In the genomic region with DNA sequence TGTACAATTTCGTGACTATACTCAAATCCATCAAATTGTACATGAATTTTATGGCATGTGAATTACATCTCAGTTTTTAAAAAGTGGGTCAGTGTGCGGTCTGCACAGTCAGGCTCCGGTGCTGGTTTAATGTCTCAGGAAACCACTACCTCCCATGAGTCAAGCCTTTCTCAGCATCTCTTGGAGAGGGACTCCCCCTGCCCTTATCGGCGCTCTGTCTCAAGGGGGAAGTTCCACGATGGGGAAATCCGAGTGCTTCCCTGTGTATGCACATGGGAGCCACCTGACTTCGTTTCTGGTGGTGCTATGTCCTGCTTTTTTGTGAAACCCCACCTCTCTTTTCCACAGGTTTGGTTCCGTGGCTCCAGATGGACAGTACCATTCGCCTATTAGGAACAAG, we compare ENCODE assay signal across 10 cellular contexts.
A peak's percentile ranks its signal among the peaks of the same experiment; 100 is the strongest.
DNase-seq lines count a peak whose midpoint lies in the region; ATAC-seq and TF ChIP-seq lines count a peak whose summit lies in the region.
"Had no signal": no experiment of that assay in that cellular context is flagged by ENCODE, and none has a peak within 500 bp of the region (broad histone marks: within the 10 kb centered on the region; RNA-seq: fewer than 3 reads in every experiment).

No MANE protein-coding gene starts in this region.

- H3K27ac ChIP-seq in tibial nerve (no peak overlapping the region), gastroesophageal sphincter (no peak overlapping the region)
- H3K27ac ChIP-seq: right lobe of liver had no signal

- peak; percentile 73 for DNase-seq in activated T-cell treated with anti-CD3 and anti-CD28 coated beads, Interleukin-2, amount 50 U/mL, for 24 hours
- peak in 2 of 3 donors; percentile 3 to 10 for DNase-seq in stimulated activated CD4-positive, alpha-beta T cell treated with anti-CD3 and anti-CD28 coated beads, TNF-alpha, amount 100 ng/mL, for 1 hour (ENCODE audit: low read depth in 3 of 3, low spot score in 1 of 3)
- DNase-seq in tibial nerve (ENCODE audit: low spot score in 2 of 2): no peak
- DNase-seq in A172 (ENCODE audit: low spot score): no peak
- no peak for DNase-seq in cortex of kidney (lab: John Stamatoyannopoulos, UW)
- DNase-seq: right lobe of liver had no signal

- H3K27me3 ChIP-seq in tibial nerve (peaks cover 0 to 13% of the 10 kb centered on the region in 2 donors), gastroesophageal sphincter (peaks cover 27% of the 10 kb centered on the region)
- H3K27me3 ChIP-seq: right lobe of liver had no signal

- peaks cover 77% of the 10 kb centered on the region for H3K27me3 Mint-ChIP-seq in activated T-cell treated with anti-CD3 and anti-CD28 coated beads, Interleukin-2, amount 50 U/mL, for 24 hours

- TF ChIP-seq EP300 in tibial nerve (IDR thresholded peaks at IDR 0.05) (no peak), gastroesophageal sphincter (IDR thresholded peaks at IDR 0.05) (no peak)

- peaks cover 23% of the 10 kb centered on the region for H3K4me1 Mint-ChIP-seq in activated T-cell treated with anti-CD3 and anti-CD28 coated beads, Interleukin-2, amount 50 U/mL, for 24 hours (ENCODE audit: low read depth)

- TF ChIP-seq CTCF in tibial nerve (IDR thresholded peaks at IDR 0.05) (no peak), gastroesophageal sphincter (IDR thresholded peaks at IDR 0.05) (no peak)

- peak overlapping the region; percentile 59 for H3K27ac Mint-ChIP-seq in activated T-cell treated with anti-CD3 and anti-CD28 coated beads, Interleukin-2, amount 50 U/mL, for 24 hours

- peaks cover 6% of the 10 kb centered on the region for H3K9me3 Mint-ChIP-seq in activated T-cell treated with anti-CD3 and anti-CD28 coated beads, Interleukin-2, amount 50 U/mL, for 24 hours

- H3K4me1 ChIP-seq in tibial nerve: no peaks in the 10 kb centered on the region
- H3K4me1 ChIP-seq in gastroesophageal sphincter: no peaks in the 10 kb centered on the region
- H3K4me1 ChIP-seq: right lobe of liver had no signal

- ATAC-seq in GM18907 (IDR thresholded peaks at IDR 0.05; ENCODE audit: unreplicated experiment) (peak; percentile 69), HG03565 (IDR thresholded peaks at IDR 0.05; ENCODE audit: unreplicated experiment) (peak; percentile 54), gastroesophageal sphincter (no peak)

- no peak overlapping the region for H3K4me3 Mint-ChIP-seq in activated T-cell treated with anti-CD3 and anti-CD28 coated beads, Interleukin-2, amount 50 U/mL, for 24 hours

- H3K4me3 ChIP-seq in tibial nerve: no peak overlapping the region
- no peak overlapping the region for H3K4me3 ChIP-seq in gastroesophageal sphincter
- H3K4me3 ChIP-seq: right lobe of liver had no signal

- H3K36me3 ChIP-seq in tibial nerve: no peaks in the 10 kb centered on the region
- H3K36me3 ChIP-seq in gastroesophageal sphincter: no peaks in the 10 kb centered on the region
- H3K36me3 ChIP-seq: right lobe of liver had no signal

- 80 to 81% methylated on average over 10 of the region's 10 CpGs for WGBS in tibial nerve, 2 donors
- WGBS in gastroesophageal sphincter (ENCODE audit: low coverage in 1 of 2), 2 donors: 89 to 93% methylated on average over 3 to 5 of the region's 10 CpGs

- TF ChIP-seq POLR2A in tibial nerve (IDR thresholded peaks at IDR 0.05): no peak
- no peak for TF ChIP-seq POLR2A in gastroesophageal sphincter (IDR thresholded peaks at IDR 0.05)

- no peaks in the 10 kb centered on the region for H3K36me3 Mint-ChIP-seq in activated T-cell treated with anti-CD3 and anti-CD28 coated beads, Interleukin-2, amount 50 U/mL, for 24 hours (ENCODE audit: low read depth)
- H3K36me3 Mint-ChIP-seq: IgD-negative memory B cell had no signal

- peaks cover 0 to 11% (median 0%) of the 10 kb centered on the region in 4 donors for H3K9me3 ChIP-seq in tibial nerve
- H3K9me3 ChIP-seq in gastroesophageal sphincter: peaks cover 0 to 10% (median 0%) of the 10 kb centered on the region in 3 donors
- H3K9me3 ChIP-seq: right lobe of liver had no signal

Comparison
In these comparisons a context has a peak if more than half of its experiments do, and no peak if none do; other contexts are left out.
1. DNase-seq: peak in activated T-cell treated with anti-CD3 and anti-CD28 coated beads, Interleukin-2, amount 50 U/mL, for 24 hours (single experiment) and stimulated activated CD4-positive, alpha-beta T cell treated with anti-CD3 and anti-CD28 coated beads, TNF-alpha, amount 100 ng/mL, for 1 hour (2 of 3); none in tibial nerve (0 of 2), A172 (single experiment) and cortex of kidney (single experiment).